17 cellular contexts compared by ENCODE assay signal in the genomic region with DNA sequence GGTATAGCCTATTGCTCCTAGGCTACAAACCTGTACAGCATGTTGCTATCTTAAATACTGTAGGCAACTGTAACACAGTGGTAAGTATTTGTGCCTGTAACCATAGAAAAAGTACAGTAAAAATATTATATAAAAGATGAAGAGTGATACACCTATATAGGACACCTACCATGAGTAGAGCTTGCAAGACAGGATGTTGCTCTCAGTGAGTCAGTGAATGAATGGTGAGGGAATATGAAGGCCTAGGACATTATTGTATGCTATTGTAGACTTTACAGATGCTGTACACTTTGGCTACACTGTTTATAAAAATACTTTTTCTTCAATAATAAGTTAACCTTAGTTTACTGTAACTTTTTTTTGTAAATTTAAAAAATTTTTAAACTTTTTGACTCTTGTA.
DNase-seq lines count a peak whose midpoint lies in the region; TF ChIP-seq lines count a peak whose summit lies in the region.
"Had no signal": no experiment of that assay in that cellular context is flagged by ENCODE, and none has a peak within 500 bp of the region (broad histone marks: within the 10 kb centered on the region; RNA-seq: fewer than 3 reads in every experiment).

No MANE protein-coding gene starts in this region.

- no peak for TF ChIP-seq POLR2A in spleen (IDR thresholded peaks at IDR 0.05)

- H3K4me1 ChIP-seq in smooth muscle cell (ENCODE audit: low read depth) (no peaks in the 10 kb centered on the region), spleen (no peaks in the 10 kb centered on the region)
- H3K4me1 ChIP-seq: BE2C had no signal

- H3K4me3 ChIP-seq in epithelial cell of esophagus (ENCODE audit: low read length) (no peak overlapping the region), smooth muscle cell (no peak overlapping the region), spleen (no peak overlapping the region)
- H3K4me3 ChIP-seq: GM23338 had no signal

- H4K20me1 ChIP-seq in smooth muscle cell (ENCODE audit: low read depth): no peaks in the 10 kb centered on the region

- no peak overlapping the region for H3K9ac ChIP-seq in smooth muscle cell (ENCODE audit: low read depth)

- TF ChIP-seq CTCF in 22Rv1 (IDR thresholded peaks at IDR 0.05) (no peak), epithelial cell of esophagus (IDR thresholded peaks at IDR 0.05; ENCODE audit: insufficient read depth, low read depth, low read length, missing control alignments) (no peak), smooth muscle cell (IDR thresholded peaks at IDR 0.05; ENCODE audit: borderline replicate concordance, insufficient read depth, poor library complexity, severe bottlenecking) (no peak), spleen (IDR thresholded peaks at IDR 0.05 in 8 of 11, conservative IDR thresholded peaks at IDR 0.05 in 3 of 11) (no peak)

- H3K4me2 ChIP-seq in smooth muscle cell: no peak overlapping the region
- H3K4me2 ChIP-seq: GM23338 had no signal

- no peaks in the 10 kb centered on the region for H3K36me3 ChIP-seq in smooth muscle cell (ENCODE audit: low read depth)
- H3K36me3 ChIP-seq in spleen: no peaks in the 10 kb centered on the region
- H3K36me3 ChIP-seq: BE2C had no signal

- H3K27ac ChIP-seq in 22Rv1: peak overlapping the region; percentile 31
- H3K27ac ChIP-seq in smooth muscle cell (ENCODE audit: low read depth): peak overlapping the region; percentile 22
- no peak overlapping the region for H3K27ac ChIP-seq in spleen

- DNase-seq in DMS53 treated with DMSO at 0.1 percent for 48 hours (lab: John Stamatoyannopoulos, UW; ENCODE audit: unreplicated experiment) (peak; percentile 28), epithelial cell of esophagus (ENCODE audit: low read depth) (peak; percentile 62), smooth muscle cell (lab: John Stamatoyannopoulos, UW; ENCODE audit: unreplicated experiment) (no peak), spleen (no peak), HUDEP-2 (lab: John Stamatoyannopoulos, UW; ENCODE audit: unreplicated experiment in 76 of 76) (no peak)
- DNase-seq: ACHN; BE2C; C1 segment of cervical spinal cord; CD4-positive, CD25-positive, alpha-beta regulatory T cell; CD8-positive, alpha-beta memory T cell; COR-L47; DMS 273 treated with DMSO at 0.1 percent for 48 hours; DMS79; GDM1; HCEC 1CT had no signal

- no peaks in the 10 kb centered on the region for H3K79me2 ChIP-seq in smooth muscle cell (ENCODE audit: low read depth)

- H3F3A ChIP-seq in smooth muscle cell (ENCODE audit: low read depth): peaks cover under 1% of the 10 kb centered on the region

- intact Hi-C loops in spleen (cut with DNase I; ENCODE audit: low total_unique reads): no loop called here

- H3K9me3 ChIP-seq in smooth muscle cell (replicated peaks; ENCODE audit: low read depth) (no peaks in the 10 kb centered on the region), spleen (peaks cover 0 to 2% (median 0%) of the 10 kb centered on the region in 8 donors)
- H3K9me3 ChIP-seq: BE2C had no signal

- H2AFZ ChIP-seq in smooth muscle cell (ENCODE audit: low read depth): no peak overlapping the region
- H2AFZ ChIP-seq: GM23338 had no signal

- H3K27me3 ChIP-seq in smooth muscle cell (ENCODE audit: low read depth) (no peaks in the 10 kb centered on the region), spleen (replicated peaks in 1 of 7) (no peaks in the 10 kb centered on the region)
- H3K27me3 ChIP-seq: BE2C had no signal

Comparison
In these comparisons a context has a peak if more than half of its experiments do, and no peak if none do; other contexts are left out.
1. H3K27ac ChIP-seq: peak in 22Rv1 (single experiment) and smooth muscle cell (single experiment); none in spleen (0 of 8).
2. DNase-seq: peak in DMS53 treated with DMSO at 0.1 percent for 48 hours (single experiment) and epithelial cell of esophagus (single experiment); none in smooth muscle cell (single experiment), spleen (single experiment) and HUDEP-2 (0 of 76).